In genomic region chr10:62054825-62055224, GRCh38 we compare ENCODE assay signal across 9 cellular contexts.
A peak's percentile ranks its signal among the peaks of the same experiment; 100 is the strongest.
DNase-seq lines count a peak whose midpoint lies in the region; ATAC-seq and TF ChIP-seq lines count a peak whose summit lies in the region.
"Had no signal": no experiment of that assay in that cellular context is flagged by ENCODE, and none has a peak within 500 bp of the region (broad histone marks: within the 10 kb centered on the region; RNA-seq: fewer than 3 reads in every experiment).

No MANE protein-coding gene starts in this region.

- H3K4me3 ChIP-seq in fibroblast of villous mesenchyme (ENCODE audit: low read depth, low read length): peak overlapping the region; percentile 99

- peak overlapping the region; percentile 100 for H3K27ac Mint-ChIP-seq in activated naive CD4-positive, alpha-beta T cell treated with anti-CD3 and anti-CD28 coated beads, Interleukin-2, amount 10 ng/mL, durations not matched to agents 7 days and 5 days
- H3K27ac Mint-ChIP-seq in type B pancreatic cell: no peak overlapping the region

- H3K9me3 Mint-ChIP-seq in activated naive CD4-positive, alpha-beta T cell treated with anti-CD3 and anti-CD28 coated beads, Interleukin-2, amount 10 ng/mL, durations not matched to agents 7 days and 5 days: no peaks in the 10 kb centered on the region
- no peaks in the 10 kb centered on the region for H3K9me3 Mint-ChIP-seq in type B pancreatic cell

- ATAC-seq in HG03571 (IDR thresholded peaks at IDR 0.05; ENCODE audit: unreplicated experiment) (peak; percentile 36), HG03520 (IDR thresholded peaks at IDR 0.05; ENCODE audit: unreplicated experiment) (no peak)
- ATAC-seq: HCT116 had no signal

- no peaks in the 10 kb centered on the region for H3K27me3 Mint-ChIP-seq in activated naive CD4-positive, alpha-beta T cell treated with anti-CD3 and anti-CD28 coated beads, Interleukin-2, amount 10 ng/mL, durations not matched to agents 7 days and 5 days
- H3K27me3 Mint-ChIP-seq in type B pancreatic cell: no peaks in the 10 kb centered on the region

- DNase-seq in activated naive CD4-positive, alpha-beta T cell treated with anti-CD3 and anti-CD28 coated beads, Interleukin-2, amount 10 ng/mL, durations not matched to agents 7 days and 5 days: no peak
- DNase-seq in activated naive CD4-positive, alpha-beta T cell (lab: John Stamatoyannopoulos, UW): no peak
- DNase-seq in fibroblast of villous mesenchyme (ENCODE audit: low read depth) (no peak), type B pancreatic cell (ENCODE audit: extremely low spot score, unreplicated experiment) (no peak), DMS 273 treated with DMSO at 0.1 percent for 48 hours (lab: John Stamatoyannopoulos, UW) (no peak), epidermal melanocyte (ENCODE audit: insufficient read length, low spot score) (no peak)

- CTCF ChIA-PET in activated naive CD4-positive, alpha-beta T cell treated with anti-CD3 and anti-CD28 coated beads, Interleukin-2, amount 10 ng/mL, durations not matched to agents 7 days and 5 days (lab: Charles Lee): interaction anchor here (0.9 to 2.0 kb wide), 5 partner anchors 9 to 190 kb away, joined by 3 to 13 read pairs (median 4); no protein-coding TSS in a partner anchor

- peak overlapping the region; percentile 94 for H3K4me3 Mint-ChIP-seq in activated naive CD4-positive, alpha-beta T cell treated with anti-CD3 and anti-CD28 coated beads, Interleukin-2, amount 10 ng/mL, durations not matched to agents 7 days and 5 days
- H3K4me3 Mint-ChIP-seq in type B pancreatic cell: peak overlapping the region; percentile 39

- no peak for TF ChIP-seq CTCF in fibroblast of villous mesenchyme (IDR thresholded peaks at IDR 0.05; ENCODE audit: insufficient read depth, low read depth, low read length)
- TF ChIP-seq CTCF in type B pancreatic cell (conservative IDR thresholded peaks at IDR 0.05): no peak

- peaks cover 96% of the 10 kb centered on the region for H3K36me3 Mint-ChIP-seq in activated naive CD4-positive, alpha-beta T cell treated with anti-CD3 and anti-CD28 coated beads, Interleukin-2, amount 10 ng/mL, durations not matched to agents 7 days and 5 days
- peaks cover 70% of the 10 kb centered on the region for H3K36me3 Mint-ChIP-seq in type B pancreatic cell

- H3K4me1 Mint-ChIP-seq in activated naive CD4-positive, alpha-beta T cell treated with anti-CD3 and anti-CD28 coated beads, Interleukin-2, amount 10 ng/mL, durations not matched to agents 7 days and 5 days: peaks cover 98% of the 10 kb centered on the region
- H3K4me1 Mint-ChIP-seq in type B pancreatic cell (ENCODE audit: unreplicated experiment): peaks cover 53% of the 10 kb centered on the region
